ENCODE assay signal across 19 cellular contexts in genomic region chr2:66240284-66240683, GRCh38.
A peak's percentile ranks its signal among the peaks of the same experiment; 100 is the strongest.
DNase-seq lines count a peak whose midpoint lies in the region; ATAC-seq and TF ChIP-seq lines count a peak whose summit lies in the region.
"Had no signal": no experiment of that assay in that cellular context is flagged by ENCODE, and none has a peak within 500 bp of the region (broad histone marks: within the 10 kb centered on the region; RNA-seq: fewer than 3 reads in every experiment).

No MANE protein-coding gene starts in this region.

- BruUV-seq in MCF 10A (replicated peaks; lab: Mats Ljungman, UMichigan) (no TSS peak), mammary epithelial cell (replicated peaks; lab: Mats Ljungman, UMichigan) (no TSS peak)

- H3K9me3 ChIP-seq in mammary epithelial cell (replicated peaks; ENCODE audit: insufficient read depth, low read length) = no peaks in the 10 kb centered on the region
- H3K9me3 ChIP-seq in esophagus squamous epithelium = no peaks in the 10 kb centered on the region
- no peaks in the 10 kb centered on the region for H3K9me3 ChIP-seq in thyroid gland
- H3K9me3 ChIP-seq: HAP-1, mucosa of descending colon, vagina had no signal

- H3K36me3 ChIP-seq in mammary epithelial cell (ENCODE audit: insufficient read depth, low read length) (no peaks in the 10 kb centered on the region), esophagus squamous epithelium (no peaks in the 10 kb centered on the region), thyroid gland (no peaks in the 10 kb centered on the region)
- H3K36me3 ChIP-seq: HAP-1, vagina, WERI-Rb-1 had no signal

- no peak overlapping the region for H3K4me3 ChIP-seq in mammary epithelial cell (replicated peaks in 1 of 3; ENCODE audit: insufficient read depth in 1 of 3, low read depth in 2 of 3, low read length in 3 of 3)
- no peak overlapping the region for H3K4me3 ChIP-seq in esophagus squamous epithelium
- no peak overlapping the region for H3K4me3 ChIP-seq in thyroid gland (replicated peaks in 1 of 3)
- H3K4me3 ChIP-seq: HAP-1, mucosa of descending colon, vagina had no signal

- no peaks in the 10 kb centered on the region for H3K79me2 ChIP-seq in mammary epithelial cell (ENCODE audit: insufficient read depth, low read length)

- peak; percentile 25 for DNase-seq in MCF 10A (ENCODE audit: unreplicated experiment)
- no peak for DNase-seq in mammary epithelial cell
- no peak for DNase-seq in esophagus squamous epithelium (lab: John Stamatoyannopoulos, UW)
- no peak for DNase-seq in omental fat pad (ENCODE audit: low spot score)
- DNase-seq in thyroid gland = no peak
- no peak for DNase-seq in NCI-H1694 treated with DMSO at 0.1 percent for 48 hours (lab: John Stamatoyannopoulos, UW)
- DNase-seq in NCI-H748 (lab: John Stamatoyannopoulos, UW; ENCODE audit: unreplicated experiment) = no peak
- no peak for DNase-seq in HT-29 (ENCODE audit: low spot score)
- DNase-seq: activated CD4-positive, alpha-beta T cell treated with anti-CD3 and anti-CD28 coated beads, Interleukin-2, amount 50 U/mL, for 48 hours; aorta; endodermal cell; GF-D8; kidney glomerular epithelial cell; mucosa of descending colon; NCI-H82; stimulated activated naive CD8-positive, alpha-beta T cell treated with anti-CD3 and anti-CD28 coated beads, Interleukin-15, Interleukin-2, amounts not matched to agents 100 U/mL and 50 U/mL, for 24 hours; WERI-Rb-1 had no signal

- dilution Hi-C loops in mammary epithelial cell (cut with HindIII; ENCODE audit: low sequenced_read_pairs) = no loop called here

- no peak overlapping the region for H2AFZ ChIP-seq in mammary epithelial cell (ENCODE audit: low read depth, low read length)

- H3K27ac ChIP-seq in mammary epithelial cell (ENCODE audit: insufficient read depth, low read depth, low read length) = no peak overlapping the region
- peak overlapping the region in 3 of 4 donors; percentile 4 to 70 (median 48) for H3K27ac ChIP-seq in esophagus squamous epithelium
- H3K27ac ChIP-seq in thyroid gland = peak overlapping the region in 2 of 3 donors; percentile 10 to 21
- H3K27ac ChIP-seq: vagina, WERI-Rb-1 had no signal

- CTCF ChIA-PET in MCF 10A (lab: Yijun Ruan, JAX) (no interaction called here), mammary epithelial cell (lab: Charles Lee; ENCODE audit: low non-redundant PET) (interaction anchor here (0.7 kb wide), 1 partner anchor 11 kb away, joined by 3 read pairs; no protein-coding TSS in a partner anchor)

- H3K4me3 Mint-ChIP-seq in MCF 10A (ENCODE audit: unreplicated experiment) = peak overlapping the region; percentile 26
- H3K4me3 Mint-ChIP-seq: endodermal cell had no signal

- H3K27me3 ChIP-seq in mammary epithelial cell (ENCODE audit: insufficient read depth, low read length) = no peaks in the 10 kb centered on the region
- no peaks in the 10 kb centered on the region for H3K27me3 ChIP-seq in esophagus squamous epithelium
- H3K27me3 ChIP-seq in thyroid gland = no peaks in the 10 kb centered on the region
- H3K27me3 ChIP-seq: vagina had no signal

- peak; percentile 60 for ATAC-seq in omental fat pad (ENCODE audit: low FRiP score)
- ATAC-seq: mucosa of descending colon; stimulated activated naive CD8-positive, alpha-beta T cell treated with anti-CD3 and anti-CD28 coated beads, Interleukin-15, Interleukin-2, amounts not matched to agents 100 U/mL and 50 U/mL, for 24 hours had no signal

- 19% methylated on average over 3 of the region's 3 CpGs for WGBS in mammary epithelial cell (ENCODE audit: low coverage, missing lambda C conversion rate)
- WGBS in esophagus squamous epithelium, 2 donors = 23 to 24% methylated on average over 3 of the region's 3 CpGs
- WGBS in thyroid gland, 2 donors = 68 to 81% methylated on average over 3 of the region's 3 CpGs

- intact Hi-C loops in MCF 10A (cut with micrococcal nuclease) (no loop called here), mammary epithelial cell (cut with micrococcal nuclease) (no loop called here), esophagus squamous epithelium (cut with DNase I) (no loop called here), thyroid gland (cut with DNase I) (no loop called here)

- no peak overlapping the region for H3K9ac ChIP-seq in mammary epithelial cell (ENCODE audit: insufficient read depth, low read length)

- no peaks in the 10 kb centered on the region for H4K20me1 ChIP-seq in mammary epithelial cell (ENCODE audit: insufficient read depth, low read length)

- H3K9me3 Mint-ChIP-seq in MCF 10A (ENCODE audit: unreplicated experiment) = no peaks in the 10 kb centered on the region
- H3K9me3 Mint-ChIP-seq: endodermal cell had no signal

- H3K4me1 ChIP-seq in mammary epithelial cell (ENCODE audit: insufficient read depth, low read length) (no peaks in the 10 kb centered on the region), esophagus squamous epithelium (peaks cover 10 to 70% (median 18%) of the 10 kb centered on the region in 3 donors), thyroid gland (peaks cover 30 to 52% of the 10 kb centered on the region in 2 donors)
- H3K4me1 ChIP-seq: HAP-1 had no signal

- POLR2A ChIA-PET in MCF 10A (lab: Yijun Ruan, JAX) = interaction anchor here (0.6 to 1.2 kb wide), 3 partner anchors 50 to 1184 kb away, joined by 3 to 4 read pairs (median 3); partner anchors contain the start of gene CEP68

- in situ Hi-C loops in mammary epithelial cell (cut with MboI; ENCODE audit: low sequenced_read_pairs in 2 of 2) = no loop called here

- no peaks in the 10 kb centered on the region for H3K27me3 Mint-ChIP-seq in MCF 10A (ENCODE audit: insufficient read depth, unreplicated experiment)

- no peaks in the 10 kb centered on the region for H3K36me3 Mint-ChIP-seq in MCF 10A (ENCODE audit: insufficient read depth, unreplicated experiment)

- H3K4me1 Mint-ChIP-seq in MCF 10A (ENCODE audit: insufficient read depth, unreplicated experiment) = peaks cover 25% of the 10 kb centered on the region

- TF ChIP-seq CTCF in MCF 10A (IDR thresholded peaks at IDR 0.05; ENCODE audit: unreplicated experiment) = no peak
- no peak for TF ChIP-seq CTCF in mammary epithelial cell (conservative IDR thresholded peaks at IDR 0.05 in 1 of 2, IDR thresholded peaks at IDR 0.05 in 1 of 2; ENCODE audit: extremely low read depth in 1 of 2, insufficient read depth in 1 of 2, low read depth in 1 of 2, low read length in 2 of 2)
- TF ChIP-seq CTCF in esophagus squamous epithelium (IDR thresholded peaks at IDR 0.05) = no peak
- no peak for TF ChIP-seq CTCF in omental fat pad (IDR thresholded peaks at IDR 0.05)
- no peak for TF ChIP-seq CTCF in thyroid gland (IDR thresholded peaks at IDR 0.05)

- H3K4me2 ChIP-seq in mammary epithelial cell (ENCODE audit: insufficient read depth, low read depth, low read length) = no peak overlapping the region

- H3K27ac Mint-ChIP-seq in MCF 10A (ENCODE audit: low read depth, unreplicated experiment) = peak overlapping the region; percentile 87
- H3K27ac Mint-ChIP-seq: endodermal cell had no signal

- TF ChIP-seq POLR2A in esophagus squamous epithelium (IDR thresholded peaks at IDR 0.05) = no peak
- TF ChIP-seq POLR2A in thyroid gland (IDR thresholded peaks at IDR 0.05) = no peak
